Comparison of ENCODE assay signal across 8 cellular contexts in the genomic region with DNA sequence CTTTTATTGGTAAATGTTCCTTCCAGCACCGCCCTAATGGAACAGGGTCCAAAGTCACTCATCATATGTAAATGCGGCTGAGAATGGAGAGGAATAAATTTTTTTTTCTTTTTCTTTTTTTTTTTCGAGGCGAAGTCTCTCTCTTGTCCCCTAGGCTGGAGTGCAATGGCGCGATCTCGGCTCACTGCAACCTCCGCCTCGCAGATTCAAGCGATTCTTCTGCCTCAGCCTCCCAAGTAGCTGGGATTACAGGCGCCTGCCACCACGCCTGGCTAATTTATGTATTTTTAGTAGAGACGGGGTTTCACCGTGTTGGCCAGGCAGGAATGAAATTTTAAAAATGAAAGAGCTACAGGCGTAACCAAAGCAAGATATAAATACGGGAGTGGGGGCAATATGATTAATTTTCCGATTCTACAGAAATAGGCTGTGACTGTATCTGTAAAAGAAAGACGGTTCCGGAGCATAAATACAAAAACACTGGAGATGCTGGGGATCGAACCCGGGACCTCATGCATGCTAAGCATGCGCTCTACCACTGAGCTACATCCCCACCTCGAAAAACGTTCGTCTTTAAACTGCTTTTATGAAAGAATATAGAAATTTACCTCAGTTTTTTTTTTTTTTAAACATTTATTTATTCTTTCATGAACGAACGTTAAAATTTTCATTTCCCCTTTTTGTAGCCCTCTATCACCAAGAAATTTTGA.
DNase-seq lines count a peak whose midpoint lies in the region; ATAC-seq and TF ChIP-seq lines count a peak whose summit lies in the region.

No MANE protein-coding gene starts in this region.

- no peaks in the 10 kb centered on the region for H3K9me3 ChIP-seq in CD4-positive, CD25-positive, alpha-beta regulatory T cell (ENCODE audit: control insufficient read depth in 2 of 2, low read length in 2 of 2)
- no peaks in the 10 kb centered on the region for H3K9me3 ChIP-seq in lower lobe of right lung

- CTCF ChIA-PET in activated CD4-positive, alpha-beta T cell treated with anti-CD3 and anti-CD28 coated beads for 36 hours (lab: Charles Lee), result interaction anchor here (0.6 to 1.5 kb wide), 6 partner anchors 9 to 1269 kb away, joined by 3 to 5 read pairs (median 3); a partner anchor contains a TSS

- H3K27ac ChIP-seq in CD4-positive, CD25-positive, alpha-beta regulatory T cell (ENCODE audit: insufficient read depth, low read length, poor library complexity, severe bottlenecking), result no peak overlapping the region
- H3K27ac ChIP-seq in GM23338 (ENCODE audit: low read depth) (no peak overlapping the region), lower lobe of right lung (no peak overlapping the region)

- H3F3A ChIP-seq in GM23338 (replicated peaks; ENCODE audit: low read depth), result no peaks in the 10 kb centered on the region

- peaks cover 65% of the 10 kb centered on the region for H3K27me3 Mint-ChIP-seq in CD4-positive, CD25-positive, alpha-beta regulatory T cell
- H3K27me3 Mint-ChIP-seq in GM23338 (ENCODE audit: insufficient read depth, low read depth, poor library complexity), result peaks cover 11% of the 10 kb centered on the region
- H3K27me3 Mint-ChIP-seq in activated CD4-positive, alpha-beta T cell treated with anti-CD3 and anti-CD28 coated beads for 36 hours, result peaks cover 50% of the 10 kb centered on the region

- intact Hi-C loops in activated CD4-positive, alpha-beta T cell treated with anti-CD3 and anti-CD28 coated beads for 36 hours (cut with DNase I, micrococcal nuclease), result loop anchor here (1.0 to 10.0 kb wide), 8 partner anchors 10 to 753 kb away; a partner anchor contains a TSS
- intact Hi-C loops in lower lobe of right lung (cut with DNase I), result no loop called here

- no peaks in the 10 kb centered on the region for H4K20me1 ChIP-seq in GM23338 (replicated peaks; ENCODE audit: insufficient read depth)

- H3K9me2 ChIP-seq in GM23338 (ENCODE audit: insufficient read depth), result no peaks in the 10 kb centered on the region

- peak overlapping the region; percentile 90 for H2AFZ ChIP-seq in GM23338

- no peaks in the 10 kb centered on the region for H3K79me2 ChIP-seq in GM23338 (replicated peaks; ENCODE audit: insufficient read depth)

- peaks cover 17% of the 10 kb centered on the region for H3K4me1 ChIP-seq in CD4-positive, CD25-positive, alpha-beta regulatory T cell (ENCODE audit: control insufficient read depth, insufficient read depth, low read length, poor library complexity, severe bottlenecking)
- H3K4me1 ChIP-seq in GM23338 (ENCODE audit: insufficient read depth) (no peaks in the 10 kb centered on the region), lower lobe of right lung (peaks cover 15% of the 10 kb centered on the region)

- POLR2A ChIA-PET in activated CD4-positive, alpha-beta T cell treated with anti-CD3 and anti-CD28 coated beads for 36 hours (lab: Charles Lee), result interaction anchor here (0.6 to 0.7 kb wide), 5 partner anchors 65 to 885 kb away, joined by 3 to 4 read pairs (median 3); a partner anchor contains a TSS

- peaks cover 0 to 24% (median 10%) of the 10 kb centered on the region in 4 donors for H3K4me1 Mint-ChIP-seq in CD4-positive, CD25-positive, alpha-beta regulatory T cell
- H3K4me1 Mint-ChIP-seq in GM23338, result peaks cover 4% of the 10 kb centered on the region; the same call in 1 of the 3 replicates
- peaks cover 24% of the 10 kb centered on the region for H3K4me1 Mint-ChIP-seq in activated CD4-positive, alpha-beta T cell treated with anti-CD3 and anti-CD28 coated beads for 36 hours

- peaks cover 45% of the 10 kb centered on the region for H3K27me3 ChIP-seq in CD4-positive, CD25-positive, alpha-beta regulatory T cell (ENCODE audit: control insufficient read depth, insufficient read depth, low read length)
- H3K27me3 ChIP-seq in GM23338 (ENCODE audit: insufficient read depth), result peaks cover 18% of the 10 kb centered on the region
- H3K27me3 ChIP-seq in lower lobe of right lung (ENCODE audit: low read depth), result peaks cover 52% of the 10 kb centered on the region

- peak overlapping the region; percentile 25 to 88 (median 64) for H3K4me3 Mint-ChIP-seq in CD4-positive, CD25-positive, alpha-beta regulatory T cell
- H3K4me3 Mint-ChIP-seq in GM23338, result peak overlapping the region; percentile 88
- peak overlapping the region; percentile 77 for H3K4me3 Mint-ChIP-seq in activated CD4-positive, alpha-beta T cell treated with anti-CD3 and anti-CD28 coated beads for 36 hours

- H3K27ac Mint-ChIP-seq in CD4-positive, CD25-positive, alpha-beta regulatory T cell, result peak overlapping the region; percentile 4 to 71 (median 41)
- H3K27ac Mint-ChIP-seq in GM23338, result no peak overlapping the region
- peak overlapping the region; percentile 76 for H3K27ac Mint-ChIP-seq in activated CD4-positive, alpha-beta T cell treated with anti-CD3 and anti-CD28 coated beads for 36 hours

- peak overlapping the region; percentile 85 for H3K4me2 ChIP-seq in GM23338

- DNase-seq in CD4-positive, CD25-positive, alpha-beta regulatory T cell, result peak; percentile 5 to 54 (median 49)
- DNase-seq in GM23338 (ENCODE audit: low spot score), result peak; percentile 77
- peak; percentile 50 to 59 for DNase-seq in NCI-H2081 (lab: John Stamatoyannopoulos, UW)
- DNase-seq in activated CD4-positive, alpha-beta T cell treated with anti-CD3 and anti-CD28 coated beads for 36 hours, result peak; percentile 84
- peak; percentile 72 for DNase-seq in dermis blood vessel endothelial cell
- DNase-seq in lower lobe of right lung, result no peak
- peak; percentile 38 for DNase-seq in stimulated activated CD8-positive, alpha-beta memory T cell treated with anti-CD3 and anti-CD28 coated beads, Interleukin-4, amount 100 ng/mL, for 24 hours (ENCODE audit: low read depth)
- no peak for DNase-seq in GM19238 (ENCODE audit: insufficient read length, low spot score)

- peaks cover 0 to 12% (median 0%) of the 10 kb centered on the region in 7 donors for H3K9me3 Mint-ChIP-seq in CD4-positive, CD25-positive, alpha-beta regulatory T cell
- peaks cover 9% of the 10 kb centered on the region; the same call in 2 of the 3 replicates for H3K9me3 Mint-ChIP-seq in GM23338
- H3K9me3 Mint-ChIP-seq in activated CD4-positive, alpha-beta T cell treated with anti-CD3 and anti-CD28 coated beads for 36 hours (ENCODE audit: low read depth), result no peaks in the 10 kb centered on the region

- peak overlapping the region; percentile 54 for H3K4me3 ChIP-seq in CD4-positive, CD25-positive, alpha-beta regulatory T cell (ENCODE audit: low read depth, low read length)
- H3K4me3 ChIP-seq in GM23338 (peak overlapping the region; percentile 73), lower lobe of right lung (peak overlapping the region; percentile 38)

- no peaks in the 10 kb centered on the region for H3K36me3 ChIP-seq in CD4-positive, CD25-positive, alpha-beta regulatory T cell (ENCODE audit: control insufficient read depth, insufficient read depth, low read length)
- no peaks in the 10 kb centered on the region for H3K36me3 ChIP-seq in GM23338 (ENCODE audit: insufficient read depth)
- H3K36me3 ChIP-seq in lower lobe of right lung, result no peaks in the 10 kb centered on the region

- TF ChIP-seq CTCF in GM23338 (conservative IDR thresholded peaks at IDR 0.05; ENCODE audit: low read depth in 2 of 2) (no peak), lower lobe of right lung (IDR thresholded peaks at IDR 0.05) (no peak)

- H3K36me3 Mint-ChIP-seq in CD4-positive, CD25-positive, alpha-beta regulatory T cell, result no peaks in the 10 kb centered on the region
- H3K36me3 Mint-ChIP-seq in GM23338 (ENCODE audit: low read depth), result peaks cover 5% of the 10 kb centered on the region; the same call in 2 of the 3 replicates
- H3K36me3 Mint-ChIP-seq in activated CD4-positive, alpha-beta T cell treated with anti-CD3 and anti-CD28 coated beads for 36 hours (ENCODE audit: low read depth), result peaks cover 1% of the 10 kb centered on the region

- no peak for ATAC-seq in CD4-positive, CD25-positive, alpha-beta regulatory T cell (ENCODE audit: low read depth in 2 of 2)
- ATAC-seq in GM23338 (peak; percentile 90), lower lobe of right lung (peak; percentile 59 to 80)
- peak; percentile 94 for ATAC-seq in activated CD4-positive, alpha-beta T cell treated with anti-CD3 and anti-CD28 coated beads for 36 hours

Comparison
In these comparisons a context has a peak if more than half of its experiments do, and no peak if none do; other contexts are left out.
1. ATAC-seq: peak in GM23338 (single experiment), activated CD4-positive, alpha-beta T cell treated with anti-CD3 and anti-CD28 coated beads for 36 hours (single experiment) and lower lobe of right lung (2 of 2); none in CD4-positive, CD25-positive, alpha-beta regulatory T cell (0 of 2).
2. DNase-seq: peak in CD4-positive, CD25-positive, alpha-beta regulatory T cell (3 of 3), GM23338 (single experiment), NCI-H2081 (2 of 2), activated CD4-positive, alpha-beta T cell treated with anti-CD3 and anti-CD28 coated beads for 36 hours (single experiment), dermis blood vessel endothelial cell (single experiment) and stimulated activated CD8-positive, alpha-beta memory T cell treated with anti-CD3 and anti-CD28 coated beads, Interleukin-4, amount 100 ng/mL, for 24 hours (single experiment); none in lower lobe of right lung (single experiment) and GM19238 (single experiment).
3. Peak in every context shown above with its lines, with median percentiles within 50 percentile points of each other: H3K4me3 ChIP-seq and H3K4me3 Mint-ChIP-seq.